ENCODE assay signal across 9 cellular contexts in the genomic region with DNA sequence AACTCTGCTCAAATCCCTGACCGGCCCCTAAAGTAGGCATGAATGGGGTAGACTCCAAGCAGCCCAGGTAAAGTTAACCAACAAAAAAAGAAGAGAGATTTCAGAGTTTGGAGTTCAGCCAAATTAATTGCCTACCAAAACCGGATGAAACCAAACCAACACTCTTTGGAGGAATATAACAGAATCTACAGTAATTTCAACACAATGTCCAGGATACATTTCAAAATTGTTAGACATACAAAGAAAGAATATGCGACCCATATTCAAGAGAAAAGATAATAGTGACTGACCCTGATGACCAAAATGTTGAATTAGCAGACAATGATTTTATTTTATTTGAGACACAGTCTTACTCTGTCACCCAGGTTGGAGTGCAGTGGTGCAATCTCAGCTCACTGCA. TPM values are rescaled to one million over a fixed set of nuclear protein-coding genes. Genes with fewer than 3 reads are reported as not detected.
"Had no signal": no experiment of that assay in that cellular context is flagged by ENCODE, and none has a peak within 500 bp of the region (broad histone marks: within the 10 kb centered on the region; RNA-seq: fewer than 3 reads in every experiment).

No MANE protein-coding gene starts in this region.

- H3K27ac ChIP-seq: HL-60, KMS-11 had no signal

- H3K9ac ChIP-seq: KMS-11 had no signal

- ATAC-seq: HepG2 had no signal

- FAIRE-seq: HepG2, HTR-8/SVneo had no signal

- DNase-seq: IMR-90, KBM-7, KG1 had no signal

- H3K4me2 ChIP-seq: KMS-11 had no signal

RNA-seq across cellular contexts. Expression of a gene that starts 12.6 kb away (rescaled TPM):
- total RNA-seq: IMR-90 had no signal
- polyA plus RNA-seq: IgD-negative memory B cell, IMR-90 had no signal

RNA-seq across cellular contexts. Expression of a gene that starts 18.4 kb away (rescaled TPM):
- total RNA-seq: IMR-90 had no signal
- polyA plus RNA-seq: IgD-negative memory B cell had no signal

RNA-seq across cellular contexts. Expression of a gene that starts 56.7 kb away (rescaled TPM):
- total RNA-seq: HT1080, IMR-90 had no signal
- polyA plus RNA-seq: IMR-90 had no signal
